1 cellular context compared by ENCODE assay signal in genomic region chr16:3009568-3010390, GRCh38.
TF ChIP-seq lines count a peak whose summit lies in the region.

No MANE protein-coding gene starts in this region.

TF ChIP-seq in H1, 55 proteins besides CTCF, POLR2A, EP300 and RAD21:
- no peak for TF ChIP-seq RNF2 (IDR thresholded peaks at IDR 0.05; ENCODE audit: borderline replicate concordance, low read depth, low read length, missing control alignments, poor library complexity, severe bottlenecking)
- TF ChIP-seq ASH2L (IDR thresholded peaks at IDR 0.05; ENCODE audit: low read length) = peak; percentile 97
- TF ChIP-seq NANOG (IDR thresholded peaks at IDR 0.05; ENCODE audit: insufficient read depth, low read depth, low read length, poor library complexity, severe bottlenecking) = no peak
- TF ChIP-seq TEAD4 (IDR thresholded peaks at IDR 0.05; ENCODE audit: low read depth, low read length) = peak; percentile 95
- 0 out of 2 replicates have a peak, but pooled peaks have one; percentile 35 for TF ChIP-seq GABPA (IDR thresholded peaks at IDR 0.05; ENCODE audit: borderline replicate concordance, insufficient read depth, low read length)
- no peak for TF ChIP-seq CBX5 (IDR thresholded peaks at IDR 0.05; ENCODE audit: low read depth, low read length)
- TF ChIP-seq GTF2F1 (IDR thresholded peaks at IDR 0.05; ENCODE audit: borderline replicate concordance, low read depth, low read length) = no peak
- TF ChIP-seq KDM5A (IDR thresholded peaks at IDR 0.05; ENCODE audit: low read length) = no peak
- peak; percentile 10; the same call in 1 of the 2 replicates for TF ChIP-seq CREB1 (IDR thresholded peaks at IDR 0.05)
- 0 out of 2 replicates have a peak, but pooled peaks have one; percentile 49 for TF ChIP-seq YY1 (IDR thresholded peaks at IDR 0.05; ENCODE audit: low read depth, low read length)
- TF ChIP-seq SRF (IDR thresholded peaks at IDR 0.05; ENCODE audit: low read depth, low read length) = no peak
- TF ChIP-seq SP1 (IDR thresholded peaks at IDR 0.05; ENCODE audit: low read depth, low read length) = peak; percentile 99
- TF ChIP-seq POU5F1 (IDR thresholded peaks at IDR 0.05; ENCODE audit: low read depth, low read length) = no peak
- TF ChIP-seq CHD2 (IDR thresholded peaks at IDR 0.05; ENCODE audit: low read length) = peak; percentile 11; the same call in 1 of the 2 replicates
- TF ChIP-seq JUND (IDR thresholded peaks at IDR 0.05; ENCODE audit: low read length) = no peak
- 0 out of 2 replicates have a peak, but pooled peaks have one; percentile 33 for TF ChIP-seq MAX (IDR thresholded peaks at IDR 0.05)
- TF ChIP-seq USF2 (IDR thresholded peaks at IDR 0.05; ENCODE audit: low read length) = no peak
- peak; percentile 90; the same call in 1 of the 2 replicates for TF ChIP-seq TCF12 (IDR thresholded peaks at IDR 0.05; ENCODE audit: low read depth, low read length)
- TF ChIP-seq RBBP5 (IDR thresholded peaks at IDR 0.05; ENCODE audit: borderline replicate concordance, low read depth, low read length) = peak; percentile 98
- TF ChIP-seq SIN3A (conservative IDR thresholded peaks at IDR 0.05 in 1 of 2, IDR thresholded peaks at IDR 0.05 in 1 of 2; ENCODE audit: low read depth in 1 of 2, low read length in 2 of 2) = peak; percentile 92 to 94; a peak in 3 of 4 replicates
- TF ChIP-seq TBP (IDR thresholded peaks at IDR 0.05; ENCODE audit: low read depth, low read length) = peak; percentile 69; the same call in 1 of the 2 replicates
- TF ChIP-seq CTBP2 (IDR thresholded peaks at IDR 0.05; ENCODE audit: borderline replicate concordance, insufficient read depth, insufficient read length, low read length) = peak; percentile 98
- peak in 1 of 2 experiments; percentile 84; a peak in 1 of 4 replicates for TF ChIP-seq HDAC2 (IDR thresholded peaks at IDR 0.05; ENCODE audit: borderline replicate concordance in 1 of 2, low read depth in 2 of 2, low read length in 2 of 2)
- no peak for TF ChIP-seq BRCA1 (IDR thresholded peaks at IDR 0.05; ENCODE audit: low read depth, low read length)
- TF ChIP-seq ATF3 (IDR thresholded peaks at IDR 0.05; ENCODE audit: insufficient read depth, low read depth, low read length) = no peak
- no peak for TF ChIP-seq SP2 (IDR thresholded peaks at IDR 0.05; ENCODE audit: low read length)
- TF ChIP-seq JUN (IDR thresholded peaks at IDR 0.05; ENCODE audit: low read depth, low read length) = no peak
- TF ChIP-seq CEBPB (IDR thresholded peaks at IDR 0.05; ENCODE audit: low read depth, low read length) = no peak
- TF ChIP-seq CBX8 (IDR thresholded peaks at IDR 0.05; ENCODE audit: borderline replicate concordance, low read depth, low read length) = no peak
- no peak for TF ChIP-seq SIX5 (IDR thresholded peaks at IDR 0.05; ENCODE audit: low read depth, low read length)
- TF ChIP-seq EGR1 (IDR thresholded peaks at IDR 0.05; ENCODE audit: borderline replicate concordance, low read depth, low read length) = no peak
- TF ChIP-seq NRF1 (IDR thresholded peaks at IDR 0.05; ENCODE audit: low read depth, low read length) = no peak
- TF ChIP-seq FOSL1 (IDR thresholded peaks at IDR 0.05; ENCODE audit: insufficient read depth, low read depth, low read length) = no peak
- no peak for TF ChIP-seq BACH1 (IDR thresholded peaks at IDR 0.05; ENCODE audit: low read length)
- TF ChIP-seq E2F6 (IDR thresholded peaks at IDR 0.05) = no peak
- no peak for TF ChIP-seq RFX5 (IDR thresholded peaks at IDR 0.05; ENCODE audit: borderline replicate concordance, low read depth, low read length)
- TF ChIP-seq TAF7 (optimal IDR thresholded peaks at IDR 0.05; ENCODE audit: borderline replicate concordance, low read depth, low read length) = peak; percentile 24
- TF ChIP-seq SP4 (IDR thresholded peaks at IDR 0.05; ENCODE audit: low read length) = no peak
- TF ChIP-seq RXRA (IDR thresholded peaks at IDR 0.05; ENCODE audit: insufficient read depth, low read depth, low read length) = no peak
- peak; percentile 77 for TF ChIP-seq TAF1 (IDR thresholded peaks at IDR 0.05; ENCODE audit: low read depth, low read length)
- TF ChIP-seq SIRT6 (IDR thresholded peaks at IDR 0.05; ENCODE audit: low read length) = no peak
- no peak for TF ChIP-seq KDM4A (IDR thresholded peaks at IDR 0.05; ENCODE audit: low read depth, low read length, severe bottlenecking)
- TF ChIP-seq ATF2 (IDR thresholded peaks at IDR 0.05; ENCODE audit: low read length) = no peak
- no peak for TF ChIP-seq EZH2 (IDR thresholded peaks at IDR 0.05; ENCODE audit: low read depth, low read length, severe bottlenecking)
- no peak for TF ChIP-seq MAFK (IDR thresholded peaks at IDR 0.05; ENCODE audit: low read depth, low read length)
- peak; percentile 73 for TF ChIP-seq POLR2AphosphoS5 (IDR thresholded peaks at IDR 0.05; ENCODE audit: low read depth, low read length)
- TF ChIP-seq KDM1A (IDR thresholded peaks at IDR 0.05; ENCODE audit: borderline replicate concordance, low read length) = 0 out of 2 replicates have a peak, but pooled peaks have one; percentile 44
- no peak for TF ChIP-seq CHD7 (IDR thresholded peaks at IDR 0.05; ENCODE audit: insufficient replicate concordance, low read length)
- TF ChIP-seq SUZ12 (IDR thresholded peaks at IDR 0.05; ENCODE audit: low read length) = no peak
- TF ChIP-seq CHD1 (IDR thresholded peaks at IDR 0.05; ENCODE audit: low read depth, low read length) = no peak
- TF ChIP-seq ZNF274 (IDR thresholded peaks at IDR 0.05; ENCODE audit: borderline replicate concordance, extremely low read depth, low read length) = no peak
- peak in 1 of 2 experiments; percentile 21 for TF ChIP-seq BCL11A (IDR thresholded peaks at IDR 0.05; ENCODE audit: low read depth in 2 of 2, low read length in 2 of 2)
- no peak for TF ChIP-seq PHF8 (conservative IDR thresholded peaks at IDR 0.05; ENCODE audit: low read depth, low read length)
- no peak for TF ChIP-seq HDAC6 (IDR thresholded peaks at IDR 0.05; ENCODE audit: low read depth, low read length)
- TF ChIP-seq SAP30 (IDR thresholded peaks at IDR 0.05; ENCODE audit: insufficient read depth, insufficient replicate concordance, low read length) = no peak
